Comparison of ENCODE assay signal across 1 cellular context in the genomic region with DNA sequence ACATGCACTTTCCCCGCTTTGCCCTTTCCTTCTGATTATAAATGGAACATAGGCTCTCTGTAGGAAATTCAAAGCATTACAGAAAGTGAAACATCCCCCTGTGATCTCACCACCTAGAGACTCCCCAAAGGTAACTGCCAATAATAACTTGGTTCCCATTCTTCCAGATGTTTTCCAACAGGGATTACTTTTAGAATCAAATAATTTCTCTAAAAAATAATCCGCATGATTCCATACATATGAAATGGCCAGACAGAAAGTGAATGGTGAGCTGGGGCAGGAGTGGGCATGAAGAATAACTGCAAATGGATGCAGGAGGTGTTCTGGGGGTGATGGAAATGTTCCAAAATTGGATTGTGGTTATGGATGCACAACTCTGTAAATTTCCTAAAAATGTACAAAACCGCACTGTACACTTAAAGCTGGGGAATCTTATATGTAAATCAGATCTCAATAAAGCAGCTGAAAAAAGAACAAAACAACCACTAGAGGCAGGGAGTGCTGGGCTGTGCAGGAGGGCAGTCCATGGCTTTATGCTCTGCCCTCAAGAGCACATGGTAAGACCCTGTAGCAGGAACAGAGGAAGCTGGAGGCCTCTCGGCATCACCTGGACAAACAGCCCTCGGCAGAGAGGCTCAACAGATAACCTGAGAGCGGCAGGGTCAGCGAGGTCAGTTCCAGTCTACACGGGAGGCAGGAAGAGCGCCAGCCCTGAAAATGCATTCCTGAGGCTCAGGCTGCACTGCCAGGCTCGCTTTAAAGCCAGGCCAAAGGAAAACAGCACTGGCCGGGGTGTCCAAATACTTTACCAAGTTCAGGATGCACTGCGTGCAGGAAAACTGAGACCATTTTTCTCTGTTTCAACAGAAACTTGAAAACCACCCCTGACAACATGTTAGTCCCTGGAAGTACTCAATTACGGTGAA.
A peak's percentile ranks its signal among the peaks of the same experiment; 100 is the strongest.
TF ChIP-seq lines count a peak whose summit lies in the region.

No MANE protein-coding gene starts in this region.

TF ChIP-seq in HepG2, 621 proteins besides CTCF, POLR2A, EP300 and RAD21 (continued from another document and continues in another):
- TF ChIP-seq, protein P1, sequence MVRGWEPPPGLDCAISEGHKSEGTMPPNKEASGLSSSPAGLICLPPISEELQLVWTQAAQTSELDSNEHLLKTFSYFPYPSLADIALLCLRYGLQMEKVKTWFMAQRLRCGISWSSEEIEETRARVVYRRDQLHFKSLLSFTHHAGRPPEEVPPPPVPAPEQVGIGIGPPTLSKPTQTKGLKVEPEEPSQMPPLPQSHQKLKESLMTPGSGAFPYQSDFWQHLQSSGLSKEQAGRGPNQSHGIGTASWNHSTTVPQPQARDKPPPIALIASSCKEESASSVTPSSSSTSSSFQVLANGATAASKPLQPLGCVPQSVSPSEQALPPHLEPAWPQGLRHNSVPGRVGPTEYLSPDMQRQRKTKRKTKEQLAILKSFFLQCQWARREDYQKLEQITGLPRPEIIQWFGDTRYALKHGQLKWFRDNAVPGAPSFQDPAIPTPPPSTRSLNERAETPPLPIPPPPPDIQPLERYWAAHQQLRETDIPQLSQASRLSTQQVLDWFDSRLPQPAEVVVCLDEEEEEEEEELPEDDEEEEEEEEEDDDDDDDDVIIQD (CRISPR knock-in tag; IDR thresholded peaks at IDR 0.05; ENCODE audit: low read depth): peak; percentile 78
- TF ChIP-seq ZFP62 (CRISPR knock-in tag; IDR thresholded peaks at IDR 0.05) (no peak), FOXK2 (IDR thresholded peaks at IDR 0.05) (no peak; the same call in 1 of the 2 replicates), FOXP1 (IDR thresholded peaks at IDR 0.05) (no peak), FOXP1 (CRISPR knock-in tag; IDR thresholded peaks at IDR 0.05) (peak; percentile 72), ARNTL (CRISPR knock-in tag; IDR thresholded peaks at IDR 0.05) (no peak), FOXA3 (CRISPR knock-in tag; IDR thresholded peaks at IDR 0.05) (peak; percentile 88), RFXANK (CRISPR knock-in tag; IDR thresholded peaks at IDR 0.05) (0 out of 2 replicates have a peak, but pooled peaks have one; percentile 64), FOSL2 (CRISPR knock-in tag; IDR thresholded peaks at IDR 0.05) (peak; percentile 72), ZFYVE20 (CRISPR knock-in tag; IDR thresholded peaks at IDR 0.05; ENCODE audit: borderline replicate concordance, low read depth) (no peak), SMC3 (IDR thresholded peaks at IDR 0.05; ENCODE audit: low read length) (peak; percentile 4; the same call in 1 of the 2 replicates), ZNF776 (CRISPR knock-in tag; IDR thresholded peaks at IDR 0.05) (no peak), RAD51 (IDR thresholded peaks at IDR 0.05; ENCODE audit: borderline replicate concordance) (no peak), HNRNPL (IDR thresholded peaks at IDR 0.05; ENCODE audit: low read depth, low read length) (0 out of 2 replicates have a peak, but pooled peaks have one; percentile 72), ZNF484 (CRISPR knock-in tag; IDR thresholded peaks at IDR 0.05; ENCODE audit: borderline replicate concordance, low read depth) (no peak), JUN (CRISPR knock-in tag; IDR thresholded peaks at IDR 0.05) (no peak), HOXA7 (CRISPR knock-in tag; IDR thresholded peaks at IDR 0.05) (no peak), NR2F2 (IDR thresholded peaks at IDR 0.05; ENCODE audit: borderline replicate concordance, low read depth) (peak; percentile 94), NFIB (CRISPR knock-in tag; IDR thresholded peaks at IDR 0.05; ENCODE audit: borderline replicate concordance) (no peak), ZNF567 (CRISPR knock-in tag; IDR thresholded peaks at IDR 0.05; ENCODE audit: borderline replicate concordance) (no peak), U2AF2 (IDR thresholded peaks at IDR 0.05; ENCODE audit: low read depth, low read length) (no peak), ZNF30 (CRISPR knock-in tag; IDR thresholded peaks at IDR 0.05) (no peak), NFE2L2 (IDR thresholded peaks at IDR 0.05; ENCODE audit: low read length) (no peak), ERF (CRISPR knock-in tag; IDR thresholded peaks at IDR 0.05) (peak; percentile 92), ZBTB7B (CRISPR knock-in tag; IDR thresholded peaks at IDR 0.05) (peak; percentile 93), KDM4B (CRISPR knock-in tag; IDR thresholded peaks at IDR 0.05) (peak; percentile 39; the same call in 1 of the 2 replicates), CCAR2 (optimal IDR thresholded peaks at IDR 0.05; ENCODE audit: low read depth, low read length) (peak; percentile 26), ZBTB1 (CRISPR knock-in tag; IDR thresholded peaks at IDR 0.05; ENCODE audit: borderline replicate concordance) (no peak)
- TF ChIP-seq, protein P2, sequence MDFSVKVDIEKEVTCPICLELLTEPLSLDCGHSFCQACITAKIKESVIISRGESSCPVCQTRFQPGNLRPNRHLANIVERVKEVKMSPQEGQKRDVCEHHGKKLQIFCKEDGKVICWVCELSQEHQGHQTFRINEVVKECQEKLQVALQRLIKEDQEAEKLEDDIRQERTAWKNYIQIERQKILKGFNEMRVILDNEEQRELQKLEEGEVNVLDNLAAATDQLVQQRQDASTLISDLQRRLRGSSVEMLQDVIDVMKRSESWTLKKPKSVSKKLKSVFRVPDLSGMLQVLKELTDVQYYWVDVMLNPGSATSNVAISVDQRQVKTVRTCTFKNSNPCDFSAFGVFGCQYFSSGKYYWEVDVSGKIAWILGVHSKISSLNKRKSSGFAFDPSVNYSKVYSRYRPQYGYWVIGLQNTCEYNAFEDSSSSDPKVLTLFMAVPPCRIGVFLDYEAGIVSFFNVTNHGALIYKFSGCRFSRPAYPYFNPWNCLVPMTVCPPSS (IDR thresholded peaks at IDR 0.05): no peak
- TF ChIP-seq, protein P3, sequence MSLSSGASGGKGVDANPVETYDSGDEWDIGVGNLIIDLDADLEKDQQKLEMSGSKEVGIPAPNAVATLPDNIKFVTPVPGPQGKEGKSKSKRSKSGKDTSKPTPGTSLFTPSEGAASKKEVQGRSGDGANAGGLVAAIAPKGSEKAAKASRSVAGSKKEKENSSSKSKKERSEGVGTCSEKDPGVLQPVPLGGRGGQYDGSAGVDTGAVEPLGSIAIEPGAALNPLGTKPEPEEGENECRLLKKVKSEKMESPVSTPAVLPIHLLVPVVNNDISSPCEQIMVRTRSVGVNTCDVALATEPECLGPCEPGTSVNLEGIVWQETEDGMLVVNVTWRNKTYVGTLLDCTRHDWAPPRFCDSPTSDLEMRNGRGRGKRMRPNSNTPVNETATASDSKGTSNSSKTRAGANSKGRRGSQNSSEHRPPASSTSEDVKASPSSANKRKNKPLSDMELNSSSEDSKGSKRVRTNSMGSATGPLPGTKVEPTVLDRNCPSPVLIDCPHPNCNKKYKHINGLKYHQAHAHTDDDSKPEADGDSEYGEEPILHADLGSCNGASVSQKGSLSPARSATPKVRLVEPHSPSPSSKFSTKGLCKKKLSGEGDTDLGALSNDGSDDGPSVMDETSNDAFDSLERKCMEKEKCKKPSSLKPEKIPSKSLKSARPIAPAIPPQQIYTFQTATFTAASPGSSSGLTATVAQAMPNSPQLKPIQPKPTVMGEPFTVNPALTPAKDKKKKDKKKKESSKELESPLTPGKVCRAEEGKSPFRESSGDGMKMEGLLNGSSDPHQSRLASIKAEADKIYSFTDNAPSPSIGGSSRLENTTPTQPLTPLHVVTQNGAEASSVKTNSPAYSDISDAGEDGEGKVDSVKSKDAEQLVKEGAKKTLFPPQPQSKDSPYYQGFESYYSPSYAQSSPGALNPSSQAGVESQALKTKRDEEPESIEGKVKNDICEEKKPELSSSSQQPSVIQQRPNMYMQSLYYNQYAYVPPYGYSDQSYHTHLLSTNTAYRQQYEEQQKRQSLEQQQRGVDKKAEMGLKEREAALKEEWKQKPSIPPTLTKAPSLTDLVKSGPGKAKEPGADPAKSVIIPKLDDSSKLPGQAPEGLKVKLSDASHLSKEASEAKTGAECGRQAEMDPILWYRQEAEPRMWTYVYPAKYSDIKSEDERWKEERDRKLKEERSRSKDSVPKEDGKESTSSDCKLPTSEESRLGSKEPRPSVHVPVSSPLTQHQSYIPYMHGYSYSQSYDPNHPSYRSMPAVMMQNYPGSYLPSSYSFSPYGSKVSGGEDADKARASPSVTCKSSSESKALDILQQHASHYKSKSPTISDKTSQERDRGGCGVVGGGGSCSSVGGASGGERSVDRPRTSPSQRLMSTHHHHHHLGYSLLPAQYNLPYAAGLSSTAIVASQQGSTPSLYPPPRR (CRISPR knock-in tag; IDR thresholded peaks at IDR 0.05; ENCODE audit: borderline replicate concordance): peak; percentile 94
- TF ChIP-seq, protein P4, sequence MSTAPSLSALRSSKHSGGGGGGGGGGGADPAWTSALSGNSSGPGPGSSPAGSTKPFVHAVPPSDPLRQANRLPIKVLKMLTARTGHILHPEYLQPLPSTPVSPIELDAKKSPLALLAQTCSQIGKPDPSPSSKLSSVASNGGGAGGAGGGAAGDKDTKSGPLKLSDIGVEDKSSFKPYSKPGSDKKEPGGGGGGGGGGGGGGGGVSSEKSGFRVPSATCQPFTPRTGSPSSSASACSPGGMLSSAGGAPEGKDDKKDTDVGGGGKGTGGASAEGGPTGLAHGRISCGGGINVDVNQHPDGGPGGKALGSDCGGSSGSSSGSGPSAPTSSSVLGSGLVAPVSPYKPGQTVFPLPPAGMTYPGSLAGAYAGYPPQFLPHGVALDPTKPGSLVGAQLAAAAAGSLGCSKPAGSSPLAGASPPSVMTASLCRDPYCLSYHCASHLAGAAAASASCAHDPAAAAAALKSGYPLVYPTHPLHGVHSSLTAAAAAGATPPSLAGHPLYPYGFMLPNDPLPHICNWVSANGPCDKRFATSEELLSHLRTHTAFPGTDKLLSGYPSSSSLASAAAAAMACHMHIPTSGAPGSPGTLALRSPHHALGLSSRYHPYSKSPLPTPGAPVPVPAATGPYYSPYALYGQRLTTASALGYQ (CRISPR knock-in tag; IDR thresholded peaks at IDR 0.05): peak; percentile 83
- TF ChIP-seq, protein P5, sequence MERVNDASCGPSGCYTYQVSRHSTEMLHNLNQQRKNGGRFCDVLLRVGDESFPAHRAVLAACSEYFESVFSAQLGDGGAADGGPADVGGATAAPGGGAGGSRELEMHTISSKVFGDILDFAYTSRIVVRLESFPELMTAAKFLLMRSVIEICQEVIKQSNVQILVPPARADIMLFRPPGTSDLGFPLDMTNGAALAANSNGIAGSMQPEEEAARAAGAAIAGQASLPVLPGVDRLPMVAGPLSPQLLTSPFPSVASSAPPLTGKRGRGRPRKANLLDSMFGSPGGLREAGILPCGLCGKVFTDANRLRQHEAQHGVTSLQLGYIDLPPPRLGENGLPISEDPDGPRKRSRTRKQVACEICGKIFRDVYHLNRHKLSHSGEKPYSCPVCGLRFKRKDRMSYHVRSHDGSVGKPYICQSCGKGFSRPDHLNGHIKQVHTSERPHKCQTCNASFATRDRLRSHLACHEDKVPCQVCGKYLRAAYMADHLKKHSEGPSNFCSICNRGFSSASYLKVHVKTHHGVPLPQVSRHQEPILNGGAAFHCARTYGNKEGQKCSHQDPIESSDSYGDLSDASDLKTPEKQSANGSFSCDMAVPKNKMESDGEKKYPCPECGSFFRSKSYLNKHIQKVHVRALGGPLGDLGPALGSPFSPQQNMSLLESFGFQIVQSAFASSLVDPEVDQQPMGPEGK (CRISPR knock-in tag; IDR thresholded peaks at IDR 0.05): peak; percentile 61
- TF ChIP-seq, protein P6, sequence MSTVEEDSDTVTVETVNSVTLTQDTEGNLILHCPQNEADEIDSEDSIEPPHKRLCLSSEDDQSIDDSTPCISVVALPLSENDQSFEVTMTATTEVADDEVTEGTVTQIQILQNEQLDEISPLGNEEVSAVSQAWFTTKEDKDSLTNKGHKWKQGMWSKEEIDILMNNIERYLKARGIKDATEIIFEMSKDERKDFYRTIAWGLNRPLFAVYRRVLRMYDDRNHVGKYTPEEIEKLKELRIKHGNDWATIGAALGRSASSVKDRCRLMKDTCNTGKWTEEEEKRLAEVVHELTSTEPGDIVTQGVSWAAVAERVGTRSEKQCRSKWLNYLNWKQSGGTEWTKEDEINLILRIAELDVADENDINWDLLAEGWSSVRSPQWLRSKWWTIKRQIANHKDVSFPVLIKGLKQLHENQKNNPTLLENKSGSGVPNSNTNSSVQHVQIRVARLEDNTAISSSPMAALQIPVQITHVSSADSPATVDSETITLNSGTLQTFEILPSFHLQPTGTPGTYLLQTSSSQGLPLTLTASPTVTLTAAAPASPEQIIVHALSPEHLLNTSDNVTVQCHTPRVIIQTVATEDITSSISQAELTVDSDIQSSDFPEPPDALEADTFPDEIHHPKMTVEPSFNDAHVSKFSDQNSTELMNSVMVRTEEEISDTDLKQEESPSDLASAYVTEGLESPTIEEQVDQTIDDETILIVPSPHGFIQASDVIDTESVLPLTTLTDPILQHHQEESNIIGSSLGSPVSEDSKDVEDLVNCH (CRISPR knock-in tag; IDR thresholded peaks at IDR 0.05): no peak
- TF ChIP-seq, protein P7, sequence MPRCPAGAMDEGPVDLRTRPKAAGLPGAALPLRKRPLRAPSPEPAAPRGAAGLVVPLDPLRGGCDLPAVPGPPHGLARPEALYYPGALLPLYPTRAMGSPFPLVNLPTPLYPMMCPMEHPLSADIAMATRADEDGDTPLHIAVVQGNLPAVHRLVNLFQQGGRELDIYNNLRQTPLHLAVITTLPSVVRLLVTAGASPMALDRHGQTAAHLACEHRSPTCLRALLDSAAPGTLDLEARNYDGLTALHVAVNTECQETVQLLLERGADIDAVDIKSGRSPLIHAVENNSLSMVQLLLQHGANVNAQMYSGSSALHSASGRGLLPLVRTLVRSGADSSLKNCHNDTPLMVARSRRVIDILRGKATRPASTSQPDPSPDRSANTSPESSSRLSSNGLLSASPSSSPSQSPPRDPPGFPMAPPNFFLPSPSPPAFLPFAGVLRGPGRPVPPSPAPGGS (CRISPR knock-in tag; IDR thresholded peaks at IDR 0.05): no peak
- TF ChIP-seq, protein P8, sequence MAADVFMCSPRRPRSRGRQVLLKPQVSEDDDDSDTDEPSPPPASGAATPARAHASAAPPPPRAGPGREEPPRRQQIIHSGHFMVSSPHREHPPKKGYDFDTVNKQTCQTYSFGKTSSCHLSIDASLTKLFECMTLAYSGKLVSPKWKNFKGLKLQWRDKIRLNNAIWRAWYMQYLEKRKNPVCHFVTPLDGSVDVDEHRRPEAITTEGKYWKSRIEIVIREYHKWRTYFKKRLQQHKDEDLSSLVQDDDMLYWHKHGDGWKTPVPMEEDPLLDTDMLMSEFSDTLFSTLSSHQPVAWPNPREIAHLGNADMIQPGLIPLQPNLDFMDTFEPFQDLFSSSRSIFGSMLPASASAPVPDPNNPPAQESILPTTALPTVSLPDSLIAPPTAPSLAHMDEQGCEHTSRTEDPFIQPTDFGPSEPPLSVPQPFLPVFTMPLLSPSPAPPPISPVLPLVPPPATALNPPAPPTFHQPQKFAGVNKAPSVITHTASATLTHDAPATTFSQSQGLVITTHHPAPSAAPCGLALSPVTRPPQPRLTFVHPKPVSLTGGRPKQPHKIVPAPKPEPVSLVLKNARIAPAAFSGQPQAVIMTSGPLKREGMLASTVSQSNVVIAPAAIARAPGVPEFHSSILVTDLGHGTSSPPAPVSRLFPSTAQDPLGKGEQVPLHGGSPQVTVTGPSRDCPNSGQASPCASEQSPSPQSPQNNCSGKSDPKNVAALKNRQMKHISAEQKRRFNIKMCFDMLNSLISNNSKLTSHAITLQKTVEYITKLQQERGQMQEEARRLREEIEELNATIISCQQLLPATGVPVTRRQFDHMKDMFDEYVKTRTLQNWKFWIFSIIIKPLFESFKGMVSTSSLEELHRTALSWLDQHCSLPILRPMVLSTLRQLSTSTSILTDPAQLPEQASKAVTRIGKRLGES (CRISPR knock-in tag; IDR thresholded peaks at IDR 0.05; ENCODE audit: borderline replicate concordance): no peak
